Comparison of ENCODE assay signal across 8 cellular contexts in genomic region chr3:58052373-58053273, GRCh38. TPM values are rescaled to one million over a fixed set of nuclear protein-coding genes. Genes with fewer than 3 reads are reported as not detected.
DNase-seq lines count a peak whose midpoint lies in the region; ATAC-seq and TF ChIP-seq lines count a peak whose summit lies in the region.

No MANE protein-coding gene starts in this region.

- peaks cover 8% of the 10 kb centered on the region for H3K9me3 Mint-ChIP-seq in nephron progenitor cell

- H3K27me3 ChIP-seq in AG04450 (ENCODE audit: control insufficient read depth, insufficient read depth, low read length) (no peaks in the 10 kb centered on the region), upper lobe of right lung (no peaks in the 10 kb centered on the region), HAP-1 (ENCODE audit: low read depth) (no peaks in the 10 kb centered on the region)

- H3K36me3 ChIP-seq in upper lobe of right lung (no peaks in the 10 kb centered on the region), HAP-1 (replicated peaks) (no peaks in the 10 kb centered on the region)

- CTCF ChIA-PET in AG04450 (lab: Charles Lee) = no interaction called here

- H3K9me3 ChIP-seq in AG04450 (ENCODE audit: control insufficient read depth, insufficient read depth, low read length) (no peaks in the 10 kb centered on the region), upper lobe of right lung (no peaks in the 10 kb centered on the region), HAP-1 (no peaks in the 10 kb centered on the region)

- peaks cover 72% of the 10 kb centered on the region for H3K4me1 Mint-ChIP-seq in nephron progenitor cell

- in situ Hi-C loops in HAP-1 (cut with MboI; ENCODE audit: low sequenced_read_pairs) = no loop called here

- H3K4me1 ChIP-seq in upper lobe of right lung = peaks cover 44% of the 10 kb centered on the region
- H3K4me1 ChIP-seq in HAP-1 = peaks cover 20% of the 10 kb centered on the region

- peak overlapping the region; percentile 92 for H3K27ac ChIP-seq in AG04450 (ENCODE audit: low read depth, low read length)
- peak overlapping the region; percentile 4 for H3K27ac ChIP-seq in upper lobe of right lung

- no peak overlapping the region for H3K4me3 Mint-ChIP-seq in nephron progenitor cell

- H3K27ac Mint-ChIP-seq in nephron progenitor cell = no peak overlapping the region

- POLR2A ChIA-PET in AG04450 (lab: Yijun Ruan, JAX) = interaction anchor here (0.6 to 2.0 kb wide), 8 partner anchors 10 to 77 kb away, joined by 3 to 13 read pairs (median 4); partner anchors contain the start of gene FLNB

- H3K36me3 Mint-ChIP-seq in nephron progenitor cell (ENCODE audit: low read depth) = peaks cover 26% of the 10 kb centered on the region

- TF ChIP-seq CTCF in AG04450 (IDR thresholded peaks at IDR 0.05; ENCODE audit: low read depth, low read length) (no peak), upper lobe of right lung (IDR thresholded peaks at IDR 0.05) (no peak), nephron progenitor cell (IDR thresholded peaks at IDR 0.05) (no peak)

- intact Hi-C loops in upper lobe of right lung (cut with DNase I) = no loop called here

- peak; percentile 86 for DNase-seq in AG04450 (ENCODE audit: low read depth, low spot score)
- peak; percentile 42 to 64 for DNase-seq in activated CD4-positive, alpha-beta T cell treated with anti-CD3 and anti-CD28 coated beads, Interleukin-2, amount 50 U/mL, for 48 hours
- DNase-seq in fibroblast of peridontal ligament (ENCODE audit: extremely low read depth) = peak; percentile 96
- peak; percentile 37 for DNase-seq in occipital lobe (lab: John Stamatoyannopoulos, UW)
- DNase-seq in upper lobe of right lung = peak; percentile 68
- no peak for DNase-seq in HAP-1 (ENCODE audit: low spot score in 2 of 2)
- no peak for DNase-seq in nephron progenitor cell

- peak; percentile 47 for ATAC-seq in HG02623 (IDR thresholded peaks at IDR 0.05; ENCODE audit: unreplicated experiment)
- ATAC-seq in upper lobe of right lung = peak; percentile 3

- H3K4me3 ChIP-seq in AG04450 (ENCODE audit: low read depth, low read length) (peak overlapping the region; percentile 47), upper lobe of right lung (no peak overlapping the region), HAP-1 (no peak overlapping the region)

- peaks cover 3% of the 10 kb centered on the region for H3K27me3 Mint-ChIP-seq in nephron progenitor cell (ENCODE audit: low read depth, poor library complexity)

RNA-seq across cellular contexts. Expression of gene FLNB, which starts 44.4 kb away (rescaled TPM):
- polyA plus RNA-seq in AG04450 (2011; rRNA removed) = 89.6 and 90.4 TPM in 2 replicates
- polyA minus RNA-seq in AG04450 (2011; rRNA and poly(A)+ RNA removed) = 265 and 295 TPM in 2 replicates
- 27.6 TPM for total RNA-seq in occipital lobe
- total RNA-seq in upper lobe of right lung = 115 TPM

Comparison
In these comparisons a context has a peak if more than half of its experiments do, and no peak if none do; other contexts are left out.
1. DNase-seq: peak in AG04450 (single experiment), activated CD4-positive, alpha-beta T cell treated with anti-CD3 and anti-CD28 coated beads, Interleukin-2, amount 50 U/mL, for 48 hours (2 of 2), fibroblast of peridontal ligament (single experiment), occipital lobe (single experiment) and upper lobe of right lung (single experiment); none in HAP-1 (0 of 2) and nephron progenitor cell (single experiment).